In the genomic region with DNA sequence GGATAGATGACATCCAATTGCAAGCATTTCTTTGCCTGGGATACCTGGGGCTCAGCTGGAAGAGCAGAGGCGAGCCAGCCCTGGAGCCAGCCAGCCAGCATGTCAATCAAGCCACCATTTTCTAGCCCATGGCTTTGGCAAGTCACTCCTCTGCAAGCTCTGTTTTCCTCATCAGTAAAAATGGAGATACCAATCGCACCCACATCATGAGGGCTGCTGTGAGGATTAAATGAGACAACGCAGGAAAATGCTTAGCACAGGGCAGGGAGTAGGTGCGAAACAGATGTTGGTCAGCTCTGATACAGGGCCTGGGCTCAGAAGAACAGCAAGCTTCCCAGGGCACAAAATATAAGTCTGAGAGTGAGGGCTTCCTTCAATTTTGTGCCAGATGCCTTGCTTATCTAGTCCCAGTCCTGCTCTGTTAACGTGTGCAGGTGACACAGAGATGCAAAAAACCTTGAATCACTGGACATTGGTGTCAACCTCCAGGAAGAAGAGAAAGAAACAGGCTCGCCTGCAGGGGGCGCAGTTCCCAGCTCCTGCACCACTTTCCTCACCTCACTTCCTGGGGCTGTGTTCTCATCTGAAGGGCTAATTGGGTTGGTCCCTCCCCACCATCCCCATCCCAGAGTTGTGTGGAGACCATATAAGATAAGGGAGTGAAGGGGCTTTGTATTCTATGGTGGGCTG, we compare ENCODE assay signal across 16 cellular contexts.
A peak's percentile ranks its signal among the peaks of the same experiment; 100 is the strongest.
DNase-seq lines count a peak whose midpoint lies in the region; FAIRE-seq and TF ChIP-seq lines count a peak whose summit lies in the region.
"Had no signal": no experiment of that assay in that cellular context is flagged by ENCODE, and none has a peak within 500 bp of the region (broad histone marks: within the 10 kb centered on the region; RNA-seq: fewer than 3 reads in every experiment).

No MANE protein-coding gene starts in this region.

- no peaks in the 10 kb centered on the region for H3K9me3 Mint-ChIP-seq in HFFc6
- no peaks in the 10 kb centered on the region for H3K9me3 Mint-ChIP-seq in osteocyte (ENCODE audit: unreplicated experiment)

- H3K9ac ChIP-seq in mammary epithelial cell (ENCODE audit: insufficient read depth, low read length) = no peak overlapping the region
- H3K9ac ChIP-seq: parathyroid adenoma had no signal

- in situ Hi-C loops in mammary epithelial cell (cut with MboI; ENCODE audit: low sequenced_read_pairs in 2 of 2) = no loop called here

- H3K36me3 ChIP-seq in mammary epithelial cell (ENCODE audit: insufficient read depth, low read length) = no peaks in the 10 kb centered on the region

- H3K79me2 ChIP-seq in mammary epithelial cell (ENCODE audit: insufficient read depth, low read length) = no peaks in the 10 kb centered on the region
- H3K79me2 ChIP-seq: parathyroid adenoma had no signal

- H3K4me3 Mint-ChIP-seq in HFFc6 (no peak overlapping the region), osteocyte (ENCODE audit: unreplicated experiment) (no peak overlapping the region)
- H3K4me3 Mint-ChIP-seq: activated CD8-positive, alpha-beta memory T cell treated with anti-CD3 and anti-CD28 coated beads, Interleukin-2, amount 10 ng/mL, durations not matched to agents 7 days and 5 days had no signal

- H2AFZ ChIP-seq in mammary epithelial cell (ENCODE audit: low read depth, low read length) = no peak overlapping the region
- H2AFZ ChIP-seq: parathyroid adenoma had no signal

- no peaks in the 10 kb centered on the region for H3K4me1 ChIP-seq in mammary epithelial cell (ENCODE audit: insufficient read depth, low read length)
- H3K4me1 ChIP-seq: parathyroid adenoma had no signal

- dilution Hi-C loops in mammary epithelial cell (cut with HindIII; ENCODE audit: low sequenced_read_pairs) = no loop called here

- H3K27me3 Mint-ChIP-seq in HFFc6 (ENCODE audit: insufficient read depth) (peaks cover 14% of the 10 kb centered on the region), osteocyte (ENCODE audit: unreplicated experiment) (peaks cover 4% of the 10 kb centered on the region)

- no peak overlapping the region for H3K27ac ChIP-seq in mammary epithelial cell (ENCODE audit: insufficient read depth, low read depth, low read length)
- H3K27ac ChIP-seq: parathyroid adenoma had no signal

- no peak overlapping the region for H3K27ac Mint-ChIP-seq in HFFc6
- no peak overlapping the region for H3K27ac Mint-ChIP-seq in osteocyte (ENCODE audit: unreplicated experiment)
- H3K27ac Mint-ChIP-seq: activated CD8-positive, alpha-beta memory T cell treated with anti-CD3 and anti-CD28 coated beads, Interleukin-2, amount 10 ng/mL, durations not matched to agents 7 days and 5 days had no signal

- no peaks in the 10 kb centered on the region for H3K9me3 ChIP-seq in mammary epithelial cell (replicated peaks; ENCODE audit: insufficient read depth, low read length)

- intact Hi-C loops in mammary epithelial cell (cut with micrococcal nuclease) = no loop called here

- DNase-seq in DMS 273 (lab: John Stamatoyannopoulos, UW; ENCODE audit: unreplicated experiment) = peak; percentile 9
- no peak for DNase-seq in DMS 273 treated with DMSO at 0.1 percent for 48 hours (lab: John Stamatoyannopoulos, UW)
- no peak for DNase-seq in HFFc6
- no peak for DNase-seq in mammary epithelial cell
- DNase-seq in osteocyte (ENCODE audit: extremely low spot score, unreplicated experiment) = no peak
- DNase-seq in GM12891 (ENCODE audit: insufficient read length, low spot score) = no peak
- no peak for DNase-seq in SHP77 treated with DMSO at 0.1 percent for 48 hours (lab: John Stamatoyannopoulos, UW)
- no peak for DNase-seq in putamen (ENCODE audit: low spot score)
- DNase-seq: 8988T; activated CD8-positive, alpha-beta memory T cell treated with anti-CD3 and anti-CD28 coated beads, Interleukin-2, amount 10 ng/mL, durations not matched to agents 7 days and 5 days; effector CD4-positive, alpha-beta T cell; NK-92 treated with Interleukin-12 subunit alpha and Interleukin-12 subunit beta, amount 100 ng/mL, for 24 hours; stimulated activated CD4-positive, alpha-beta T cell treated with anti-CD3 and anti-CD28 coated beads, Interleukin-4, amount 100 ng/mL, for 24 hours; T-helper 2 cell had no signal

- TF ChIP-seq POLR2A in GM12891 (IDR thresholded peaks at IDR 0.05; ENCODE audit: low read depth, low read length) = no peak

- H3K27me3 ChIP-seq in mammary epithelial cell (ENCODE audit: insufficient read depth, low read length) = no peaks in the 10 kb centered on the region

- BruUV-seq in mammary epithelial cell (replicated peaks; lab: Mats Ljungman, UMichigan) = no TSS peak

- WGBS in mammary epithelial cell (ENCODE audit: low coverage, missing lambda C conversion rate) = 98% methylated on average over 5 of the region's 7 CpGs

- no peak overlapping the region for H3K4me2 ChIP-seq in mammary epithelial cell (ENCODE audit: insufficient read depth, low read depth, low read length)

- H4K20me1 ChIP-seq in mammary epithelial cell (ENCODE audit: insufficient read depth, low read length) = no peaks in the 10 kb centered on the region

- TF ChIP-seq CTCF in HFFc6 (IDR thresholded peaks at IDR 0.05) (peak; percentile 67), mammary epithelial cell (conservative IDR thresholded peaks at IDR 0.05 in 1 of 2, IDR thresholded peaks at IDR 0.05 in 1 of 2; ENCODE audit: extremely low read depth in 1 of 2, insufficient read depth in 1 of 2, low read depth in 1 of 2, low read length in 2 of 2) (peak; percentile 16 to 34), osteocyte (IDR thresholded peaks at IDR 0.05) (peak; percentile 25)

- CTCF ChIA-PET in mammary epithelial cell (lab: Charles Lee; ENCODE audit: low non-redundant PET) = no interaction called here

- FAIRE-seq in GM12891 (lab: Jason Lieb, UNC) = no peak

- no peaks in the 10 kb centered on the region for H3K4me1 Mint-ChIP-seq in HFFc6 (ENCODE audit: low read depth)
- peaks cover 7% of the 10 kb centered on the region for H3K4me1 Mint-ChIP-seq in osteocyte (ENCODE audit: unreplicated experiment)

- no peak overlapping the region for H3K4me3 ChIP-seq in mammary epithelial cell (replicated peaks in 1 of 3; ENCODE audit: insufficient read depth in 1 of 3, low read depth in 2 of 3, low read length in 3 of 3)
- H3K4me3 ChIP-seq: lung had no signal

- no peaks in the 10 kb centered on the region for H3K36me3 Mint-ChIP-seq in HFFc6 (ENCODE audit: low read depth)
- H3K36me3 Mint-ChIP-seq in osteocyte (ENCODE audit: unreplicated experiment) = no peaks in the 10 kb centered on the region
- H3K36me3 Mint-ChIP-seq: activated CD8-positive, alpha-beta memory T cell treated with anti-CD3 and anti-CD28 coated beads, Interleukin-2, amount 10 ng/mL, durations not matched to agents 7 days and 5 days had no signal

TF ChIP-seq in GM12891, 5 proteins besides CTCF, POLR2A, EP300 and RAD21:
- TF ChIP-seq POU2F2 (IDR thresholded peaks at IDR 0.05; ENCODE audit: low read depth, low read length) (no peak), TAF1 (IDR thresholded peaks at IDR 0.05; ENCODE audit: low read depth, low read length) (no peak), PAX5 (IDR thresholded peaks at IDR 0.05; ENCODE audit: insufficient read depth, low read length, severe bottlenecking) (no peak), POLR2AphosphoS5 (IDR thresholded peaks at IDR 0.05; ENCODE audit: low read depth, low read length) (no peak), SPI1 (IDR thresholded peaks at IDR 0.05; ENCODE audit: low read depth, low read length) (no peak)
